8 cellular contexts compared by ENCODE assay signal in the genomic region with DNA sequence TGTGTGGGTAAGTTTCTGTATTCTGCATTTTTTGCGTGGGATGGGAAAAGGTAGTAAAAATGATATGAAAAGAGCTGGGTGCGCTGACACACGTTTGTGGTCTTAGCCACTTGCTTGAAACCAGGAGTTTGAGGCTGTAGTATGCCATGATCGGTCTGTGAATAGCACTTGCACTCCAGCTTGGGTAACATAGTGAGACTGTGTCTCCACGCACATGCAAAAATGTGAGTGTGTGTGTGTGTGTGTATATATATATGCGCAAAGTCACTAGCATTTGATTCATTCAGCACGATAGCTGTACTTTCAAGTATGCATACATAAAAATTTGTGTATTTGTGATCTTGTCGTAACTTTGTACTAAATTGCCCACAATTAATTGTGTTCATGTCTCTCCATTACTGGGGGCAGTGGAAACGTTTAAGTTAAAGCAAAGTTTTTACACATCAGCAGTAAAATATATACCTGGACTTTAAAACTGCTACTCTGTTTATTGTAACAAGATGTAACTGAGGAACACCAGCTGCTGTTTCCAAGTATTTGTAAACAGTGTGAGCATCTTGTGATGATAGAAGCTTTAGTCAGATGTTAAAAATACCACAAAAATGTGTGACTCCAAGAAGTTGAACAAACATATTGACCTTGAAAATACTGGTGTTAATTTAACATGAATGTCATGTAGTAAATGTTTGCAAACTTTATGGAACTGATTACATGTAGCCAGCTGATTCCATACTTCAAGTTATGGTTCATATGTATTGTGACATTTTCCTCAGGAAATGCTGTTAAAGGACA. TPM values are rescaled to one million over a fixed set of nuclear protein-coding genes. Genes with fewer than 3 reads are reported as not detected.
DNase-seq lines count a peak whose midpoint lies in the region; ATAC-seq and TF ChIP-seq lines count a peak whose summit lies in the region.
"Had no signal": no experiment of that assay in that cellular context is flagged by ENCODE, and none has a peak within 500 bp of the region (broad histone marks: within the 10 kb centered on the region; RNA-seq: fewer than 3 reads in every experiment).

No MANE protein-coding gene starts in this region.

- H3K4me1 Mint-ChIP-seq in activated T-helper 1 cell treated with anti-CD3 and anti-CD28 coated beads, Interleukin-12 subunit alpha, Interleukin-12 subunit beta, Interleukin-2, Interleukin-4 antibody, amounts not matched to agents 30 ng/mL and 10 ng/mL and 1 ng/mL, durations not matched to agents 14 hours and 24 hours and 36 hours (ENCODE audit: low read depth) = peaks cover 7% of the 10 kb centered on the region

- peak; percentile 78 for ATAC-seq in foreskin keratinocyte
- ATAC-seq: natural killer cell treated with Interleukin-12 subunit alpha and Interleukin-12 subunit beta and Interleukin-15 and Interleukin-18, amount 100 ng/mL, for 72 hours had no signal

- peak overlapping the region; percentile 35 for H3K27ac Mint-ChIP-seq in activated T-helper 1 cell treated with anti-CD3 and anti-CD28 coated beads, Interleukin-12 subunit alpha, Interleukin-12 subunit beta, Interleukin-2, Interleukin-4 antibody, amounts not matched to agents 30 ng/mL and 10 ng/mL and 1 ng/mL, durations not matched to agents 14 hours and 24 hours and 36 hours

- H3K9ac ChIP-seq in skeletal muscle tissue (ENCODE audit: low read depth in 1 of 3, low read length in 3 of 3) = peak overlapping the region; percentile 11 to 71 (median 60)

- DNase-seq in H4 (ENCODE audit: low spot score) = peak; percentile 51
- DNase-seq in activated T-helper 1 cell treated with anti-CD3 and anti-CD28 coated beads, Interleukin-12 subunit alpha, Interleukin-12 subunit beta, Interleukin-2, Interleukin-4 antibody, amounts not matched to agents 30 ng/mL and 10 ng/mL and 1 ng/mL, durations not matched to agents 14 hours and 24 hours and 36 hours (ENCODE audit: low spot score) = no peak
- DNase-seq in foreskin keratinocyte = peak; percentile 47 to 67
- no peak for DNase-seq in NOMO-1 treated with DMSO at 0.1 percent for 48 hours (lab: John Stamatoyannopoulos, UW; ENCODE audit: unreplicated experiment)
- DNase-seq in T1000 (lab: John Stamatoyannopoulos, UW) = no peak
- no peak for DNase-seq in NCI-H774 (lab: John Stamatoyannopoulos, UW)

- peak overlapping the region; percentile 13 to 43 (median 29) for H3K4me3 ChIP-seq in skeletal muscle tissue (ENCODE audit: low read length in 3 of 3)

- H3K27ac ChIP-seq in foreskin keratinocyte (no peak overlapping the region), skeletal muscle tissue (ENCODE audit: low read depth, low read length) (peak overlapping the region; percentile 81)

- H3K9me3 Mint-ChIP-seq in activated T-helper 1 cell treated with anti-CD3 and anti-CD28 coated beads, Interleukin-12 subunit alpha, Interleukin-12 subunit beta, Interleukin-2, Interleukin-4 antibody, amounts not matched to agents 30 ng/mL and 10 ng/mL and 1 ng/mL, durations not matched to agents 14 hours and 24 hours and 36 hours = no peaks in the 10 kb centered on the region
- H3K9me3 Mint-ChIP-seq: natural killer cell treated with Interleukin-12 subunit alpha and Interleukin-12 subunit beta and Interleukin-15 and Interleukin-18, amount 100 ng/mL, for 72 hours had no signal

- TF ChIP-seq CTCF in foreskin keratinocyte (conservative IDR thresholded peaks at IDR 0.05) = no peak

- H3K27me3 ChIP-seq in foreskin keratinocyte (no peaks in the 10 kb centered on the region), skeletal muscle tissue (ENCODE audit: control insufficient read depth in 3 of 3, insufficient read depth in 3 of 3, low read length in 3 of 3) (no peaks in the 10 kb centered on the region)

- H3K4me3 Mint-ChIP-seq in activated T-helper 1 cell treated with anti-CD3 and anti-CD28 coated beads, Interleukin-12 subunit alpha, Interleukin-12 subunit beta, Interleukin-2, Interleukin-4 antibody, amounts not matched to agents 30 ng/mL and 10 ng/mL and 1 ng/mL, durations not matched to agents 14 hours and 24 hours and 36 hours = no peak overlapping the region
- H3K4me3 Mint-ChIP-seq: natural killer cell treated with Interleukin-12 subunit alpha and Interleukin-12 subunit beta and Interleukin-15 and Interleukin-18, amount 100 ng/mL, for 72 hours had no signal

- intact Hi-C loops in activated T-helper 1 cell treated with anti-CD3 and anti-CD28 coated beads, Interleukin-12 subunit alpha, Interleukin-12 subunit beta, Interleukin-2, Interleukin-4 antibody, amounts not matched to agents 30 ng/mL and 10 ng/mL and 1 ng/mL, durations not matched to agents 14 hours and 24 hours and 36 hours (cut with micrococcal nuclease) = no loop called here

- no peaks in the 10 kb centered on the region for H3K9me3 ChIP-seq in skeletal muscle tissue (ENCODE audit: control insufficient read depth in 3 of 3, low read length in 3 of 3)

- peaks cover 0 to 1% (median 0%) of the 10 kb centered on the region in 3 donors for H3K36me3 ChIP-seq in skeletal muscle tissue (ENCODE audit: control insufficient read depth in 3 of 3, insufficient read depth in 3 of 3, low read length in 3 of 3)

- H3K27me3 Mint-ChIP-seq in activated T-helper 1 cell treated with anti-CD3 and anti-CD28 coated beads, Interleukin-12 subunit alpha, Interleukin-12 subunit beta, Interleukin-2, Interleukin-4 antibody, amounts not matched to agents 30 ng/mL and 10 ng/mL and 1 ng/mL, durations not matched to agents 14 hours and 24 hours and 36 hours (ENCODE audit: insufficient read depth) = no peaks in the 10 kb centered on the region
- H3K27me3 Mint-ChIP-seq: natural killer cell treated with Interleukin-12 subunit alpha and Interleukin-12 subunit beta and Interleukin-15 and Interleukin-18, amount 100 ng/mL, for 72 hours had no signal

- H3K4me1 ChIP-seq in foreskin keratinocyte = peaks cover 8% of the 10 kb centered on the region
- peaks cover 42 to 47% (median 43%) of the 10 kb centered on the region in 3 donors for H3K4me1 ChIP-seq in skeletal muscle tissue (ENCODE audit: control insufficient read depth in 3 of 3, insufficient read depth in 3 of 3, low read length in 3 of 3)

- peaks cover 9% of the 10 kb centered on the region for H3K36me3 Mint-ChIP-seq in activated T-helper 1 cell treated with anti-CD3 and anti-CD28 coated beads, Interleukin-12 subunit alpha, Interleukin-12 subunit beta, Interleukin-2, Interleukin-4 antibody, amounts not matched to agents 30 ng/mL and 10 ng/mL and 1 ng/mL, durations not matched to agents 14 hours and 24 hours and 36 hours (ENCODE audit: low read depth)
- H3K36me3 Mint-ChIP-seq: natural killer cell treated with Interleukin-12 subunit alpha and Interleukin-12 subunit beta and Interleukin-15 and Interleukin-18, amount 100 ng/mL, for 72 hours had no signal

RNA-seq across cellular contexts. Expression of gene ZRANB1, which starts 1.6 kb away (rescaled TPM):
- 20.9 and 22.2 TPM in 2 replicates for total RNA-seq in H4 (2014; rRNA removed; shearing (Covaris generic))
- 15.8 and 16.0 TPM in 2 replicates for total RNA-seq in activated T-helper 1 cell treated with anti-CD3 and anti-CD28 coated beads, Interleukin-12 subunit alpha, Interleukin-12 subunit beta, Interleukin-2, Interleukin-4 antibody, amounts not matched to agents 30 ng/mL and 10 ng/mL and 1 ng/mL, durations not matched to agents 14 hours and 24 hours and 36 hours
- total RNA-seq in foreskin keratinocyte = 11.5 and 12.5 TPM in 2 replicates
- polyA plus RNA-seq in foreskin keratinocyte = 3.8 and 4.5 TPM in 2 replicates
- 36.5 TPM for total RNA-seq in skeletal muscle tissue

Comparison
In these comparisons a context has a peak if more than half of its experiments do, and no peak if none do; other contexts are left out.
1. DNase-seq: peak in H4 (single experiment) and foreskin keratinocyte (2 of 2); none in activated T-helper 1 cell treated with anti-CD3 and anti-CD28 coated beads, Interleukin-12 subunit alpha, Interleukin-12 subunit beta, Interleukin-2, Interleukin-4 antibody, amounts not matched to agents 30 ng/mL and 10 ng/mL and 1 ng/mL, durations not matched to agents 14 hours and 24 hours and 36 hours (single experiment), NOMO-1 treated with DMSO at 0.1 percent for 48 hours (single experiment), T1000 (single experiment) and NCI-H774 (single experiment).